1 cellular context compared by ENCODE assay signal in genomic region chr6:169046483-169047192, GRCh38.
TF ChIP-seq lines count a peak whose summit lies in the region.

No MANE protein-coding gene starts in this region.

TF ChIP-seq in GM23338, 12 proteins besides CTCF, POLR2A, EP300 and RAD21 (continued from another document):
- TF ChIP-seq, protein P1, sequence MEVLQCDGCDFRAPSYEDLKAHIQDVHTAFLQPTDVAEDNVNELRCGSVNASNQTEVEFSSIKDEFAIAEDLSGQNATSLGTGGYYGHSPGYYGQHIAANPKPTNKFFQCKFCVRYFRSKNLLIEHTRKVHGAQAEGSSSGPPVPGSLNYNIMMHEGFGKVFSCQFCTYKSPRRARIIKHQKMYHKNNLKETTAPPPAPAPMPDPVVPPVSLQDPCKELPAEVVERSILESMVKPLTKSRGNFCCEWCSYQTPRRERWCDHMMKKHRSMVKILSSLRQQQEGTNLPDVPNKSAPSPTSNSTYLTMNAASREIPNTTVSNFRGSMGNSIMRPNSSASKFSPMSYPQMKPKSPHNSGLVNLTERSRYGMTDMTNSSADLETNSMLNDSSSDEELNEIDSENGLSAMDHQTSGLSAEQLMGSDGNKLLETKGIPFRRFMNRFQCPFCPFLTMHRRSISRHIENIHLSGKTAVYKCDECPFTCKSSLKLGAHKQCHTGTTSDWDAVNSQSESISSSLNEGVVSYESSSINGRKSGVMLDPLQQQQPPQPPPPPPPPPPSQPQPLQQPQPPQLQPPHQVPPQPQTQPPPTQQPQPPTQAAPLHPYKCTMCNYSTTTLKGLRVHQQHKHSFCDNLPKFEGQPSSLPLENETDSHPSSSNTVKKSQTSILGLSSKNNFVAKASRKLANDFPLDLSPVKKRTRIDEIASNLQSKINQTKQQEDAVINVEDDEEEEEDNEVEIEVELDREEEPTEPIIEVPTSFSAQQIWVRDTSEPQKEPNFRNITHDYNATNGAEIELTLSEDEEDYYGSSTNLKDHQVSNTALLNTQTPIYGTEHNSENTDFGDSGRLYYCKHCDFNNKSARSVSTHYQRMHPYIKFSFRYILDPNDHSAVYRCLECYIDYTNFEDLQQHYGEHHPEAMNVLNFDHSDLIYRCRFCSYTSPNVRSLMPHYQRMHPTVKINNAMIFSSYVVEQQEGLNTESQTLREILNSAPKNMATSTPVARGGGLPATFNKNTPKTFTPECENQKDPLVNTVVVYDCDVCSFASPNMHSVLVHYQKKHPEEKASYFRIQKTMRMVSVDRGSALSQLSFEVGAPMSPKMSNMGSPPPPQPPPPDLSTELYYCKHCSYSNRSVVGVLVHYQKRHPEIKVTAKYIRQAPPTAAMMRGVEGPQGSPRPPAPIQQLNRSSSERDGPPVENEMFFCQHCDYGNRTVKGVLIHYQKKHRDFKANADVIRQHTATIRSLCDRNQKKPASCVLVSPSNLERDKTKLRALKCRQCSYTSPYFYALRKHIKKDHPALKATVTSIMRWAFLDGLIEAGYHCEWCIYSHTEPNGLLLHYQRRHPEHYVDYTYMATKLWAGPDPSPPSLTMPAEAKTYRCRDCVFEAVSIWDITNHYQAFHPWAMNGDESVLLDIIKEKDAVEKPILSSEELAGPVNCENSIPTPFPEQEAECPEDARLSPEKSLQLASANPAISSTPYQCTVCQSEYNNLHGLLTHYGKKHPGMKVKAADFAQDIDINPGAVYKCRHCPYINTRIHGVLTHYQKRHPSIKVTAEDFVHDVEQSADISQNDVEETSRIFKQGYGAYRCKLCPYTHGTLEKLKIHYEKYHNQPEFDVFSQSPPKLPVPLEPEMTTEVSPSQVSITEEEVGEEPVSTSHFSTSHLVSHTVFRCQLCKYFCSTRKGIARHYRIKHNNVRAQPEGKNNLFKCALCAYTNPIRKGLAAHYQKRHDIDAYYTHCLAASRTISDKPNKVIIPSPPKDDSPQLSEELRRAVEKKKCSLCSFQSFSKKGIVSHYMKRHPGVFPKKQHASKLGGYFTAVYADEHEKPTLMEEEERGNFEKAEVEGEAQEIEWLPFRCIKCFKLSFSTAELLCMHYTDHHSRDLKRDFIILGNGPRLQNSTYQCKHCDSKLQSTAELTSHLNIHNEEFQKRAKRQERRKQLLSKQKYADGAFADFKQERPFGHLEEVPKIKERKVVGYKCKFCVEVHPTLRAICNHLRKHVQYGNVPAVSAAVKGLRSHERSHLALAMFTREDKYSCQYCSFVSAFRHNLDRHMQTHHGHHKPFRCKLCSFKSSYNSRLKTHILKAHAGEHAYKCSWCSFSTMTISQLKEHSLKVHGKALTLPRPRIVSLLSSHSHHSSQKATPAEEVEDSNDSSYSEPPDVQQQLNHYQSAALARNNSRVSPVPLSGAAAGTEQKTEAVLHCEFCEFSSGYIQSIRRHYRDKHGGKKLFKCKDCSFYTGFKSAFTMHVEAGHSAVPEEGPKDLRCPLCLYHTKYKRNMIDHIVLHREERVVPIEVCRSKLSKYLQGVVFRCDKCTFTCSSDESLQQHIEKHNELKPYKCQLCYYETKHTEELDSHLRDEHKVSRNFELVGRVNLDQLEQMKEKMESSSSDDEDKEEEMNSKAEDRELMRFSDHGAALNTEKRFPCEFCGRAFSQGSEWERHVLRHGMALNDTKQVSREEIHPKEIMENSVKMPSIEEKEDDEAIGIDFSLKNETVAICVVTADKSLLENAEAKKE (CRISPR knock-in tag; IDR thresholded peaks at IDR 0.05): no peak
